Comparison of ENCODE assay signal across 8 cellular contexts in genomic region chr5:79774171-79774854, GRCh38.
DNase-seq lines count a peak whose midpoint lies in the region; ATAC-seq and TF ChIP-seq lines count a peak whose summit lies in the region.

No MANE protein-coding gene starts in this region.

- intact Hi-C loops in right cardiac atrium (cut with DNase I) = no loop called here

- in situ Hi-C loops in GM13977 (cut with MboI; ENCODE audit: low pct_unique_long_range_greater_than_20kb, low sequenced_read_pairs, unreplicated experiment) = no loop called here

- no peak for DNase-seq in AG09309 (ENCODE audit: low read depth)
- DNase-seq in GM13977 (ENCODE audit: low spot score) = no peak
- peak; percentile 58 for DNase-seq in SK-N-DZ (ENCODE audit: low spot score)
- DNase-seq in right cardiac atrium = no peak
- no peak for DNase-seq in NCI-H1048 (lab: John Stamatoyannopoulos, UW)

- no peak overlapping the region for H3K27ac ChIP-seq in right cardiac atrium (ENCODE audit: low read length)

- ATAC-seq in right cardiac atrium = peak; percentile 55 to 68
- no peak for ATAC-seq in GM18502 (IDR thresholded peaks at IDR 0.05; ENCODE audit: poor library complexity, unreplicated experiment)
- ATAC-seq in GM21381 (IDR thresholded peaks at IDR 0.05; ENCODE audit: unreplicated experiment) = no peak
- ATAC-seq in HG02870 (IDR thresholded peaks at IDR 0.05; ENCODE audit: unreplicated experiment) = no peak

- H3K9me3 ChIP-seq in right cardiac atrium (ENCODE audit: control insufficient read depth, low read length) = no peaks in the 10 kb centered on the region

- 68% methylated on average over 13 of the region's 13 CpGs for WGBS in right cardiac atrium

- no peaks in the 10 kb centered on the region for H3K27me3 ChIP-seq in right cardiac atrium (ENCODE audit: control insufficient read depth, insufficient read depth)

- no peaks in the 10 kb centered on the region for H3K4me1 ChIP-seq in right cardiac atrium (ENCODE audit: control insufficient read depth, insufficient read depth, low read length)

- peak; percentile 32 for TF ChIP-seq CTCF in AG09309 (IDR thresholded peaks at IDR 0.05; ENCODE audit: control insufficient read depth, insufficient read depth, low read depth, low read length, missing control alignments)
- peak; percentile 38 for TF ChIP-seq CTCF in GM13977 (IDR thresholded peaks at IDR 0.05; ENCODE audit: extremely low read depth, insufficient read depth, missing control alignments)

- H3K4me3 ChIP-seq in AG09309 (ENCODE audit: control insufficient read depth, low read depth, low read length) = no peak overlapping the region
- no peak overlapping the region for H3K4me3 ChIP-seq in right cardiac atrium (ENCODE audit: low read length)

Comparison
In these comparisons a context has a peak if more than half of its experiments do, and no peak if none do; other contexts are left out.
1. ATAC-seq: peak in right cardiac atrium (2 of 2); none in GM18502 (single experiment), GM21381 (single experiment) and HG02870 (single experiment).